16 cellular contexts compared by ENCODE assay signal in genomic region chr10:114917927-114918672, GRCh38. TPM values are rescaled to one million over a fixed set of nuclear protein-coding genes. Genes with fewer than 3 reads are reported as not detected.
DNase-seq lines count a peak whose midpoint lies in the region; ATAC-seq, FAIRE-seq and TF ChIP-seq lines count a peak whose summit lies in the region.
"Had no signal": no experiment of that assay in that cellular context is flagged by ENCODE, and none has a peak within 500 bp of the region (broad histone marks: within the 10 kb centered on the region; RNA-seq: fewer than 3 reads in every experiment).

No MANE protein-coding gene starts in this region.

- H3K27me3 Mint-ChIP-seq in astrocyte (ENCODE audit: low read depth, unreplicated experiment), result no peaks in the 10 kb centered on the region
- no peaks in the 10 kb centered on the region for H3K27me3 Mint-ChIP-seq in activated T-helper 1 cell treated with anti-CD3 and anti-CD28 coated beads, Interleukin-12 subunit alpha, Interleukin-12 subunit beta, Interleukin-2, Interleukin-4 antibody, amounts not matched to agents 30 ng/mL and 10 ng/mL and 1 ng/mL, durations not matched to agents 14 hours and 24 hours and 36 hours (ENCODE audit: insufficient read depth)

- no peak for FAIRE-seq in astrocyte (lab: Jason Lieb, UNC)
- FAIRE-seq: G401.6, kidney had no signal

- H3K9me3 ChIP-seq in astrocyte (ENCODE audit: insufficient read depth, low read depth, low read length), result no peaks in the 10 kb centered on the region

- H3K9me3 Mint-ChIP-seq in astrocyte (ENCODE audit: unreplicated experiment), result no peaks in the 10 kb centered on the region
- H3K9me3 Mint-ChIP-seq in activated T-helper 1 cell treated with anti-CD3 and anti-CD28 coated beads, Interleukin-12 subunit alpha, Interleukin-12 subunit beta, Interleukin-2, Interleukin-4 antibody, amounts not matched to agents 30 ng/mL and 10 ng/mL and 1 ng/mL, durations not matched to agents 14 hours and 24 hours and 36 hours, result no peaks in the 10 kb centered on the region
- H3K9me3 Mint-ChIP-seq: activated naive CD4-positive, alpha-beta T cell treated with anti-CD3 and anti-CD28 coated beads, Interleukin-2, amount 50 U/mL, for 24 hours; nephron had no signal

- no peak for TF ChIP-seq CTCF in astrocyte (IDR thresholded peaks at IDR 0.05; ENCODE audit: insufficient read depth, low read depth, low read length)

- H3K4me1 ChIP-seq in astrocyte (ENCODE audit: insufficient read depth, low read length), result peaks cover 10% of the 10 kb centered on the region

- peak overlapping the region; percentile 20 for H3K27ac ChIP-seq in astrocyte (ENCODE audit: low read depth, low read length)
- H3K27ac ChIP-seq: coronary artery had no signal

- H3K4me2 ChIP-seq in astrocyte (ENCODE audit: low read length), result peak overlapping the region; percentile 30

- H2AFZ ChIP-seq in astrocyte (ENCODE audit: low read depth, low read length), result no peak overlapping the region

- H3K4me3 ChIP-seq in astrocyte (ENCODE audit: insufficient read depth, low read depth, low read length), result no peak overlapping the region
- H3K4me3 ChIP-seq: coronary artery had no signal

- no peaks in the 10 kb centered on the region for H3K79me2 ChIP-seq in astrocyte (ENCODE audit: insufficient read depth, low read length)

- H3K27me3 ChIP-seq in astrocyte (ENCODE audit: insufficient read depth, low read length), result no peaks in the 10 kb centered on the region

- no peaks in the 10 kb centered on the region for H3K36me3 ChIP-seq in astrocyte (ENCODE audit: insufficient read depth, low read length)

- no peaks in the 10 kb centered on the region for H4K20me1 ChIP-seq in astrocyte (ENCODE audit: insufficient read depth, low read length)

- H3K4me1 Mint-ChIP-seq in astrocyte (ENCODE audit: low read depth, unreplicated experiment), result peaks cover 9% of the 10 kb centered on the region
- peaks cover 19% of the 10 kb centered on the region for H3K4me1 Mint-ChIP-seq in activated T-helper 1 cell treated with anti-CD3 and anti-CD28 coated beads, Interleukin-12 subunit alpha, Interleukin-12 subunit beta, Interleukin-2, Interleukin-4 antibody, amounts not matched to agents 30 ng/mL and 10 ng/mL and 1 ng/mL, durations not matched to agents 14 hours and 24 hours and 36 hours (ENCODE audit: low read depth)
- H3K4me1 Mint-ChIP-seq: activated naive CD4-positive, alpha-beta T cell treated with anti-CD3 and anti-CD28 coated beads, Interleukin-2, amount 50 U/mL, for 24 hours; B cell had no signal

- DNase-seq in EL, result peak; percentile 52
- peak; percentile 89 for DNase-seq in M059J (ENCODE audit: low read depth)
- peak; percentile 88 for DNase-seq in astrocyte (ENCODE audit: low read depth)
- DNase-seq in iris pigment epithelial cell (ENCODE audit: low read depth), result peak; percentile 78
- no peak for DNase-seq in NCI-H2029 (lab: John Stamatoyannopoulos, UW)
- no peak for DNase-seq in activated T-helper 1 cell treated with anti-CD3 and anti-CD28 coated beads, Interleukin-12 subunit alpha, Interleukin-12 subunit beta, Interleukin-2, Interleukin-4 antibody, amounts not matched to agents 30 ng/mL and 10 ng/mL and 1 ng/mL, durations not matched to agents 14 hours and 24 hours and 36 hours (ENCODE audit: low spot score)
- no peak for DNase-seq in HUDEP-2 (lab: John Stamatoyannopoulos, UW; ENCODE audit: unreplicated experiment in 76 of 76)
- DNase-seq: kidney, NCI-H2029 treated with DMSO at 0.1 percent for 48 hours had no signal

- no peak for ATAC-seq in GM18505 (IDR thresholded peaks at IDR 0.05; ENCODE audit: unreplicated experiment)
- ATAC-seq: Panc1 had no signal

- no peak for TF ChIP-seq POLR2A in GM18505 (IDR thresholded peaks at IDR 0.05; ENCODE audit: borderline replicate concordance, extremely low read depth, insufficient read depth, insufficient read length)

- no peak overlapping the region for H3K9ac ChIP-seq in astrocyte (ENCODE audit: low read length)

- H3K36me3 Mint-ChIP-seq in astrocyte (ENCODE audit: low read depth, unreplicated experiment), result no peaks in the 10 kb centered on the region
- no peaks in the 10 kb centered on the region for H3K36me3 Mint-ChIP-seq in activated T-helper 1 cell treated with anti-CD3 and anti-CD28 coated beads, Interleukin-12 subunit alpha, Interleukin-12 subunit beta, Interleukin-2, Interleukin-4 antibody, amounts not matched to agents 30 ng/mL and 10 ng/mL and 1 ng/mL, durations not matched to agents 14 hours and 24 hours and 36 hours (ENCODE audit: low read depth)
- H3K36me3 Mint-ChIP-seq: activated naive CD4-positive, alpha-beta T cell treated with anti-CD3 and anti-CD28 coated beads, Interleukin-2, amount 50 U/mL, for 24 hours had no signal

- H3K27ac Mint-ChIP-seq in astrocyte (ENCODE audit: unreplicated experiment), result peak overlapping the region; percentile 3
- no peak overlapping the region for H3K27ac Mint-ChIP-seq in activated T-helper 1 cell treated with anti-CD3 and anti-CD28 coated beads, Interleukin-12 subunit alpha, Interleukin-12 subunit beta, Interleukin-2, Interleukin-4 antibody, amounts not matched to agents 30 ng/mL and 10 ng/mL and 1 ng/mL, durations not matched to agents 14 hours and 24 hours and 36 hours
- H3K27ac Mint-ChIP-seq: activated naive CD4-positive, alpha-beta T cell treated with anti-CD3 and anti-CD28 coated beads, Interleukin-2, amount 50 U/mL, for 24 hours; B cell had no signal

- intact Hi-C loops in activated T-helper 1 cell treated with anti-CD3 and anti-CD28 coated beads, Interleukin-12 subunit alpha, Interleukin-12 subunit beta, Interleukin-2, Interleukin-4 antibody, amounts not matched to agents 30 ng/mL and 10 ng/mL and 1 ng/mL, durations not matched to agents 14 hours and 24 hours and 36 hours (cut with micrococcal nuclease), result no loop called here

- H3K4me3 Mint-ChIP-seq in astrocyte (ENCODE audit: unreplicated experiment), result no peak overlapping the region
- H3K4me3 Mint-ChIP-seq in activated T-helper 1 cell treated with anti-CD3 and anti-CD28 coated beads, Interleukin-12 subunit alpha, Interleukin-12 subunit beta, Interleukin-2, Interleukin-4 antibody, amounts not matched to agents 30 ng/mL and 10 ng/mL and 1 ng/mL, durations not matched to agents 14 hours and 24 hours and 36 hours, result no peak overlapping the region
- H3K4me3 Mint-ChIP-seq: activated naive CD4-positive, alpha-beta T cell treated with anti-CD3 and anti-CD28 coated beads, Interleukin-2, amount 50 U/mL, for 24 hours; B cell; nephron had no signal

RNA-seq across cellular contexts. Expression of gene TRUB1, which starts 19.9 kb away (rescaled TPM):
- 28.3 and 35.5 TPM in 2 replicates for total RNA-seq in M059J (2014; rRNA removed; shearing (Covaris generic))
- total RNA-seq in astrocyte, result 23.0 and 25.3 TPM in 2 replicates
- total RNA-seq in activated T-helper 1 cell treated with anti-CD3 and anti-CD28 coated beads, Interleukin-12 subunit alpha, Interleukin-12 subunit beta, Interleukin-2, Interleukin-4 antibody, amounts not matched to agents 30 ng/mL and 10 ng/mL and 1 ng/mL, durations not matched to agents 14 hours and 24 hours and 36 hours, result 21.6 TPM in 2 replicates

Comparison
In these comparisons a context has a peak if more than half of its experiments do, and no peak if none do; other contexts are left out.
1. DNase-seq: peak in EL (single experiment), M059J (single experiment), astrocyte (single experiment) and iris pigment epithelial cell (single experiment); none in NCI-H2029 (single experiment), activated T-helper 1 cell treated with anti-CD3 and anti-CD28 coated beads, Interleukin-12 subunit alpha, Interleukin-12 subunit beta, Interleukin-2, Interleukin-4 antibody, amounts not matched to agents 30 ng/mL and 10 ng/mL and 1 ng/mL, durations not matched to agents 14 hours and 24 hours and 36 hours (single experiment) and HUDEP-2 (0 of 76).